In the genomic region with DNA sequence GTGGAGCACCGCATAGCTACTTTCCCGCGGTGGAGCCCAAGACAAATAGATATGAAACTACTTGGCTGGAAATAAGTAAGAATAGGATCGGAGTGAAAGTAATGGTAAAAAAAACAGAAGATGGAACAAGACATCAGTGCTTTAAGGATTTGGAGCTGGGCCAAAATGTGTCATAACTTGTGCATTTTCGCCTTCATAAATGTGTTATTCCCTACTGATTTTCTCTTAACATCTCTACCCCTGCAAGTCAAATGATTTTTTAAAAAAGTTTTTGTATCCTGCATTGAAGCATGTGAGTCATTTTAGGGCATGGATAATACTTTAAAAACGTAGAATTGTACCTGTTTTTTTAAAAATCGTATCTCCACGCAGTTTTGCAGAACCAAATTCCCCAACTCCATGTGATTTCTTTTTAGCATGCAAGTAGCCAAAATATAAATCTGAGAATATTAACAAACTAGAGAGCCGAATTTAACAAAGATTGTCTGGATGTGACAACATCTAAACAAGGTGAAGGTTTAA, we compare ENCODE assay signal across 1 cellular context.
TF ChIP-seq lines count a peak whose summit lies in the region.

No MANE protein-coding gene starts in this region.

TF ChIP-seq in GM23338, 12 proteins besides CTCF, POLR2A, EP300 and RAD21 (continued from another document):
- TF ChIP-seq, protein P1, sequence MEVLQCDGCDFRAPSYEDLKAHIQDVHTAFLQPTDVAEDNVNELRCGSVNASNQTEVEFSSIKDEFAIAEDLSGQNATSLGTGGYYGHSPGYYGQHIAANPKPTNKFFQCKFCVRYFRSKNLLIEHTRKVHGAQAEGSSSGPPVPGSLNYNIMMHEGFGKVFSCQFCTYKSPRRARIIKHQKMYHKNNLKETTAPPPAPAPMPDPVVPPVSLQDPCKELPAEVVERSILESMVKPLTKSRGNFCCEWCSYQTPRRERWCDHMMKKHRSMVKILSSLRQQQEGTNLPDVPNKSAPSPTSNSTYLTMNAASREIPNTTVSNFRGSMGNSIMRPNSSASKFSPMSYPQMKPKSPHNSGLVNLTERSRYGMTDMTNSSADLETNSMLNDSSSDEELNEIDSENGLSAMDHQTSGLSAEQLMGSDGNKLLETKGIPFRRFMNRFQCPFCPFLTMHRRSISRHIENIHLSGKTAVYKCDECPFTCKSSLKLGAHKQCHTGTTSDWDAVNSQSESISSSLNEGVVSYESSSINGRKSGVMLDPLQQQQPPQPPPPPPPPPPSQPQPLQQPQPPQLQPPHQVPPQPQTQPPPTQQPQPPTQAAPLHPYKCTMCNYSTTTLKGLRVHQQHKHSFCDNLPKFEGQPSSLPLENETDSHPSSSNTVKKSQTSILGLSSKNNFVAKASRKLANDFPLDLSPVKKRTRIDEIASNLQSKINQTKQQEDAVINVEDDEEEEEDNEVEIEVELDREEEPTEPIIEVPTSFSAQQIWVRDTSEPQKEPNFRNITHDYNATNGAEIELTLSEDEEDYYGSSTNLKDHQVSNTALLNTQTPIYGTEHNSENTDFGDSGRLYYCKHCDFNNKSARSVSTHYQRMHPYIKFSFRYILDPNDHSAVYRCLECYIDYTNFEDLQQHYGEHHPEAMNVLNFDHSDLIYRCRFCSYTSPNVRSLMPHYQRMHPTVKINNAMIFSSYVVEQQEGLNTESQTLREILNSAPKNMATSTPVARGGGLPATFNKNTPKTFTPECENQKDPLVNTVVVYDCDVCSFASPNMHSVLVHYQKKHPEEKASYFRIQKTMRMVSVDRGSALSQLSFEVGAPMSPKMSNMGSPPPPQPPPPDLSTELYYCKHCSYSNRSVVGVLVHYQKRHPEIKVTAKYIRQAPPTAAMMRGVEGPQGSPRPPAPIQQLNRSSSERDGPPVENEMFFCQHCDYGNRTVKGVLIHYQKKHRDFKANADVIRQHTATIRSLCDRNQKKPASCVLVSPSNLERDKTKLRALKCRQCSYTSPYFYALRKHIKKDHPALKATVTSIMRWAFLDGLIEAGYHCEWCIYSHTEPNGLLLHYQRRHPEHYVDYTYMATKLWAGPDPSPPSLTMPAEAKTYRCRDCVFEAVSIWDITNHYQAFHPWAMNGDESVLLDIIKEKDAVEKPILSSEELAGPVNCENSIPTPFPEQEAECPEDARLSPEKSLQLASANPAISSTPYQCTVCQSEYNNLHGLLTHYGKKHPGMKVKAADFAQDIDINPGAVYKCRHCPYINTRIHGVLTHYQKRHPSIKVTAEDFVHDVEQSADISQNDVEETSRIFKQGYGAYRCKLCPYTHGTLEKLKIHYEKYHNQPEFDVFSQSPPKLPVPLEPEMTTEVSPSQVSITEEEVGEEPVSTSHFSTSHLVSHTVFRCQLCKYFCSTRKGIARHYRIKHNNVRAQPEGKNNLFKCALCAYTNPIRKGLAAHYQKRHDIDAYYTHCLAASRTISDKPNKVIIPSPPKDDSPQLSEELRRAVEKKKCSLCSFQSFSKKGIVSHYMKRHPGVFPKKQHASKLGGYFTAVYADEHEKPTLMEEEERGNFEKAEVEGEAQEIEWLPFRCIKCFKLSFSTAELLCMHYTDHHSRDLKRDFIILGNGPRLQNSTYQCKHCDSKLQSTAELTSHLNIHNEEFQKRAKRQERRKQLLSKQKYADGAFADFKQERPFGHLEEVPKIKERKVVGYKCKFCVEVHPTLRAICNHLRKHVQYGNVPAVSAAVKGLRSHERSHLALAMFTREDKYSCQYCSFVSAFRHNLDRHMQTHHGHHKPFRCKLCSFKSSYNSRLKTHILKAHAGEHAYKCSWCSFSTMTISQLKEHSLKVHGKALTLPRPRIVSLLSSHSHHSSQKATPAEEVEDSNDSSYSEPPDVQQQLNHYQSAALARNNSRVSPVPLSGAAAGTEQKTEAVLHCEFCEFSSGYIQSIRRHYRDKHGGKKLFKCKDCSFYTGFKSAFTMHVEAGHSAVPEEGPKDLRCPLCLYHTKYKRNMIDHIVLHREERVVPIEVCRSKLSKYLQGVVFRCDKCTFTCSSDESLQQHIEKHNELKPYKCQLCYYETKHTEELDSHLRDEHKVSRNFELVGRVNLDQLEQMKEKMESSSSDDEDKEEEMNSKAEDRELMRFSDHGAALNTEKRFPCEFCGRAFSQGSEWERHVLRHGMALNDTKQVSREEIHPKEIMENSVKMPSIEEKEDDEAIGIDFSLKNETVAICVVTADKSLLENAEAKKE (CRISPR knock-in tag; IDR thresholded peaks at IDR 0.05): no peak
- TF ChIP-seq JUNB (IDR thresholded peaks at IDR 0.05; ENCODE audit: unreplicated experiment): no peak
- TF ChIP-seq ZNF331 (CRISPR knock-in tag; IDR thresholded peaks at IDR 0.05; ENCODE audit: low read depth): no peak
- no peak for TF ChIP-seq EZH2phosphoT487 (IDR thresholded peaks at IDR 0.05; ENCODE audit: unreplicated experiment)
- no peak for TF ChIP-seq NANOG (IDR thresholded peaks at IDR 0.05; ENCODE audit: borderline replicate concordance)
- TF ChIP-seq ZNF114 (CRISPR knock-in tag; IDR thresholded peaks at IDR 0.05): no peak
- TF ChIP-seq EZH2 (IDR thresholded peaks at IDR 0.05; ENCODE audit: low read depth, unreplicated experiment): no peak
- TF ChIP-seq CREB1 (CRISPR knock-in tag; IDR thresholded peaks at IDR 0.05; ENCODE audit: low read depth): no peak
